Comparison of ENCODE assay signal across 8 cellular contexts in genomic region chr15:69729167-69729748, GRCh38.
DNase-seq lines count a peak whose midpoint lies in the region; ATAC-seq and TF ChIP-seq lines count a peak whose summit lies in the region.

No MANE protein-coding gene starts in this region.

- H3K4me3 ChIP-seq in AG04450 (ENCODE audit: low read depth, low read length) (no peak overlapping the region), HAP-1 (no peak overlapping the region), mammary epithelial cell (replicated peaks in 1 of 3; ENCODE audit: insufficient read depth in 1 of 3, low read depth in 2 of 3, low read length in 3 of 3) (no peak overlapping the region), stomach (no peak overlapping the region)

- no peak for TF ChIP-seq POLR2A in stomach (IDR thresholded peaks at IDR 0.05)

- H3K4me1 Mint-ChIP-seq in naive B cell: peaks cover 8 to 20% (median 16%) of the 10 kb centered on the region in 3 donors

- peak overlapping the region in 1 of 8 donors; percentile 7 for H3K4me3 Mint-ChIP-seq in naive B cell

- in situ Hi-C loops in HAP-1 (cut with MboI; ENCODE audit: low sequenced_read_pairs): loop anchor here (10.0 kb wide), 2 partner anchors 204 to 244 kb away; no protein-coding TSS in a partner anchor
- in situ Hi-C loops in mammary epithelial cell (cut with MboI; ENCODE audit: low sequenced_read_pairs in 2 of 2): loop anchor here in 1 of 2 donors (25.0 kb wide), 1 partner anchor 758 kb away; no protein-coding TSS in a partner anchor

- peaks cover 8 to 26% (median 24%) of the 10 kb centered on the region in 3 donors for H3K27me3 Mint-ChIP-seq in naive B cell

- H3K9me3 Mint-ChIP-seq in naive B cell: no peaks in the 10 kb centered on the region

- no peak overlapping the region for H3K4me2 ChIP-seq in mammary epithelial cell (ENCODE audit: insufficient read depth, low read depth, low read length)

- H3K9me3 ChIP-seq in AG04450 (ENCODE audit: control insufficient read depth, insufficient read depth, low read length) (no peaks in the 10 kb centered on the region), HAP-1 (no peaks in the 10 kb centered on the region), mammary epithelial cell (replicated peaks; ENCODE audit: insufficient read depth, low read length) (no peaks in the 10 kb centered on the region), stomach (no peaks in the 10 kb centered on the region)

- TF ChIP-seq EP300 in stomach (IDR thresholded peaks at IDR 0.05): no peak

- dilution Hi-C loops in mammary epithelial cell (cut with HindIII; ENCODE audit: low sequenced_read_pairs): no loop called here

- no peak overlapping the region for H3K9ac ChIP-seq in mammary epithelial cell (ENCODE audit: insufficient read depth, low read length)

- H3K36me3 ChIP-seq in HAP-1 (replicated peaks) (no peaks in the 10 kb centered on the region), mammary epithelial cell (ENCODE audit: insufficient read depth, low read length) (no peaks in the 10 kb centered on the region), stomach (no peaks in the 10 kb centered on the region)

- no peak overlapping the region for H3K27ac Mint-ChIP-seq in naive B cell

- no peak overlapping the region for H2AFZ ChIP-seq in mammary epithelial cell (ENCODE audit: low read depth, low read length)

- BruUV-seq in mammary epithelial cell (replicated peaks; lab: Mats Ljungman, UMichigan): no TSS peak

- H3K36me3 Mint-ChIP-seq in naive B cell: no peaks in the 10 kb centered on the region

- no peaks in the 10 kb centered on the region for H3K79me2 ChIP-seq in mammary epithelial cell (ENCODE audit: insufficient read depth, low read length)

- TF ChIP-seq CTCF in AG04450 (IDR thresholded peaks at IDR 0.05; ENCODE audit: low read depth, low read length) (peak; percentile 74), VCaP (conservative IDR thresholded peaks at IDR 0.05) (peak; percentile 71), mammary epithelial cell (conservative IDR thresholded peaks at IDR 0.05 in 1 of 2, IDR thresholded peaks at IDR 0.05 in 1 of 2; ENCODE audit: extremely low read depth in 1 of 2, insufficient read depth in 1 of 2, low read depth in 1 of 2, low read length in 2 of 2) (peak; percentile 73), stomach (IDR thresholded peaks at IDR 0.05) (peak in 5 of 7 experiments; percentile 44 to 76 (median 49))

- intact Hi-C loops in mammary epithelial cell (cut with micrococcal nuclease): loop anchor here (1.0 to 10.0 kb wide), 7 partner anchors 153 to 759 kb away; no protein-coding TSS in a partner anchor
- intact Hi-C loops in stomach (cut with DNase I; ENCODE audit: low total_unique reads): no loop called here

- ATAC-seq in naive B cell (ENCODE audit: low read depth in 2 of 2): peak; percentile 30 to 36
- no peak for ATAC-seq in HG02885 (IDR thresholded peaks at IDR 0.05; ENCODE audit: poor library complexity, unreplicated experiment)
- ATAC-seq in GM18858 (IDR thresholded peaks at IDR 0.05; ENCODE audit: unreplicated experiment): no peak

- DNase-seq in AG04450 (ENCODE audit: low read depth, low spot score): no peak
- DNase-seq in HAP-1 (ENCODE audit: low spot score in 2 of 2): peak; percentile 25 to 86
- DNase-seq in mammary epithelial cell: no peak
- DNase-seq in naive B cell: peak; percentile 47
- DNase-seq in stomach: peak; percentile 58

- H4K20me1 ChIP-seq in mammary epithelial cell (ENCODE audit: insufficient read depth, low read length): no peaks in the 10 kb centered on the region

- 52% methylated on average over 9 of the region's 9 CpGs for whole genome bisulfite sequencing in mammary epithelial cell (ENCODE audit: low coverage, missing lambda C conversion rate)
- 48 to 62% (median 55%) methylated on average over 9 of the region's 9 CpGs for WGBS in stomach, 5 donors

- H3K4me1 ChIP-seq in HAP-1 (no peaks in the 10 kb centered on the region), mammary epithelial cell (ENCODE audit: insufficient read depth, low read length) (no peaks in the 10 kb centered on the region), stomach (no peaks in the 10 kb centered on the region)

- H3K27ac ChIP-seq in AG04450 (ENCODE audit: low read depth, low read length) (no peak overlapping the region), VCaP (no peak overlapping the region), mammary epithelial cell (ENCODE audit: insufficient read depth, low read depth, low read length) (no peak overlapping the region), stomach (no peak overlapping the region)

- POLR2A ChIA-PET in AG04450 (lab: Yijun Ruan, JAX): no interaction called here

- CTCF ChIA-PET in AG04450 (lab: Charles Lee): interaction anchor here (0.7 to 2.4 kb wide), 6 partner anchors 31 to 737 kb away, joined by 3 to 7 read pairs (median 4); no protein-coding TSS in a partner anchor
- CTCF ChIA-PET in mammary epithelial cell (lab: Charles Lee; ENCODE audit: low non-redundant PET): no interaction called here

- H3K27me3 ChIP-seq in AG04450 (ENCODE audit: control insufficient read depth, insufficient read depth, low read length) (peaks cover 44% of the 10 kb centered on the region), HAP-1 (ENCODE audit: low read depth) (no peaks in the 10 kb centered on the region), mammary epithelial cell (ENCODE audit: insufficient read depth, low read length) (peaks cover 2% of the 10 kb centered on the region), stomach (no peaks in the 10 kb centered on the region)

Comparison
In these comparisons a context has a peak if more than half of its experiments do, and no peak if none do; other contexts are left out.
1. DNase-seq: peak in HAP-1 (2 of 2), naive B cell (single experiment) and stomach (single experiment); none in AG04450 (single experiment) and mammary epithelial cell (single experiment).
2. ATAC-seq: peak in naive B cell (2 of 2); none in HG02885 (single experiment) and GM18858 (single experiment).
3. Peak in every context shown above with its lines, with median percentiles within 50 percentile points of each other: CTCF ChIP-seq.